ENCODE assay signal across 8 cellular contexts in genomic region chr17:65455972-65456343, GRCh38.
DNase-seq lines count a peak whose midpoint lies in the region; ATAC-seq and TF ChIP-seq lines count a peak whose summit lies in the region.

No MANE protein-coding gene starts in this region.

- no peak overlapping the region for H3K4me3 ChIP-seq in Panc1 (ENCODE audit: low read depth in 2 of 2, low read length in 2 of 2)
- no peak overlapping the region for H3K4me3 ChIP-seq in epithelial cell of proximal tubule (ENCODE audit: low read depth, low read length)

- no peaks in the 10 kb centered on the region for H3K27me3 ChIP-seq in Panc1 (ENCODE audit: control insufficient read depth, insufficient read depth, low read length)

- H3K36me3 ChIP-seq in Panc1 (ENCODE audit: control insufficient read depth, insufficient read depth, low read length), result no peaks in the 10 kb centered on the region

- ATAC-seq in Panc1 (no peak; the same call in 1 of the 2 replicates), omental fat pad (ENCODE audit: low FRiP score) (peak; percentile 76), GM18907 (IDR thresholded peaks at IDR 0.05; ENCODE audit: unreplicated experiment) (no peak)

- no peaks in the 10 kb centered on the region for H3K4me1 ChIP-seq in Panc1 (ENCODE audit: control insufficient read depth, insufficient read depth, low read length)

- CTCF ChIA-PET in Panc1 (lab: Charles Lee), result no interaction called here

- intact Hi-C loops in Panc1 (cut with micrococcal nuclease; ENCODE audit: unreplicated experiment), result no loop called here

- in situ Hi-C loops in Panc1 (cut with HindIII; ENCODE audit: low pct_unique_long_range_greater_than_20kb, low sequenced_read_pairs), result no loop called here

- no peaks in the 10 kb centered on the region for H3K9me3 ChIP-seq in Panc1 (ENCODE audit: control insufficient read depth, insufficient read depth, low read depth, low read length)

- TF ChIP-seq CTCF in Panc1 (IDR thresholded peaks at IDR 0.05), result peak; percentile 44
- peak; percentile 65 for TF ChIP-seq CTCF in epithelial cell of proximal tubule (conservative IDR thresholded peaks at IDR 0.05; ENCODE audit: low read depth, low read length)
- TF ChIP-seq CTCF in omental fat pad (IDR thresholded peaks at IDR 0.05), result no peak

- no TSS peak for BruUV-seq in Panc1 (replicated peaks; lab: Mats Ljungman, UMichigan)

- POLR2A ChIA-PET in Panc1 (lab: Charles Lee), result no interaction called here

- no peak overlapping the region for H3K27ac ChIP-seq in Panc1 (ENCODE audit: low read length)

- DNase-seq in GM03348 (ENCODE audit: low spot score) (peak; percentile 18), Panc1 (ENCODE audit: low read depth, low spot score) (peak; percentile 2), epithelial cell of proximal tubule (ENCODE audit: low read depth) (no peak), omental fat pad (ENCODE audit: low spot score) (no peak), NCI-H1694 (lab: John Stamatoyannopoulos, UW) (no peak), activated gamma-delta T cell treated with Interleukin-2 at 50 U/mL for 16 hours (no peak), SK-N-DZ (ENCODE audit: low spot score) (no peak)

Comparison
In these comparisons a context has a peak if more than half of its experiments do, and no peak if none do; other contexts are left out.
1. DNase-seq: peak in GM03348 (single experiment) and Panc1 (single experiment); none in epithelial cell of proximal tubule (single experiment), omental fat pad (single experiment), NCI-H1694 (single experiment), activated gamma-delta T cell treated with Interleukin-2 at 50 U/mL for 16 hours (single experiment) and SK-N-DZ (single experiment).
2. CTCF ChIP-seq: peak in Panc1 (single experiment) and epithelial cell of proximal tubule (single experiment); none in omental fat pad (0 of 3).